In genomic region chr5:27876071-27876470, GRCh38 we compare ENCODE assay signal across 17 cellular contexts.
A peak's percentile ranks its signal among the peaks of the same experiment; 100 is the strongest.
DNase-seq lines count a peak whose midpoint lies in the region; ATAC-seq and TF ChIP-seq lines count a peak whose summit lies in the region.
"Had no signal": no experiment of that assay in that cellular context is flagged by ENCODE, and none has a peak within 500 bp of the region (broad histone marks: within the 10 kb centered on the region; RNA-seq: fewer than 3 reads in every experiment).

No MANE protein-coding gene starts in this region.

- H3K79me2 ChIP-seq in DND-41 (ENCODE audit: insufficient read depth, low read length), result no peaks in the 10 kb centered on the region

- in situ Hi-C loops in astrocyte of the spinal cord (cut with HindIII; ENCODE audit: low sequenced_read_pairs), result no loop called here

- no peaks in the 10 kb centered on the region for H3K27me3 ChIP-seq in DND-41 (ENCODE audit: insufficient read depth, low read length, poor library complexity)

- ATAC-seq in DND-41 (ENCODE audit: insufficient read depth, low read depth), result peak; percentile 70
- no peak for ATAC-seq in left lobe of liver

- H3K27ac ChIP-seq in DND-41 (ENCODE audit: low read length), result no peak overlapping the region

- H3K36me3 ChIP-seq in DND-41 (ENCODE audit: insufficient read depth, low read length), result no peaks in the 10 kb centered on the region

- no peaks in the 10 kb centered on the region for H3K9me3 ChIP-seq in DND-41 (ENCODE audit: insufficient read depth, low read length, severe bottlenecking)
- H3K9me3 ChIP-seq: Caco-2 had no signal

- H4K20me1 ChIP-seq in DND-41 (ENCODE audit: insufficient read depth, low read length), result no peaks in the 10 kb centered on the region

- no peak overlapping the region for H3K4me2 ChIP-seq in DND-41 (ENCODE audit: insufficient read depth, low read length)

- H3K9ac ChIP-seq in DND-41 (ENCODE audit: low read depth, low read length), result no peak overlapping the region

- DNase-seq in DND-41 (no peak), LHCN-M2 (ENCODE audit: low read depth) (peak; percentile 52), astrocyte of the spinal cord (ENCODE audit: low read depth, low spot score) (peak; percentile 37), glomerular visceral epithelial cell (ENCODE audit: extremely low spot score) (peak; percentile 13), NCI-H524 treated with DMSO at 0.1 percent for 48 hours (lab: John Stamatoyannopoulos, UW) (no peak), left lobe of liver (ENCODE audit: low spot score) (no peak), T-helper 9 cell (no peak)
- DNase-seq: Caco-2; CD4-positive, alpha-beta T cell; GOT3; MM.1S; NCI-H1092; NCI-H1436 treated with DMSO at 0.1 percent for 48 hours; NCI-H2029 treated with DMSO at 0.1 percent for 48 hours; NCI-H2171; NCI-H446; Right ventricle myocardium superior had no signal

- H2AFZ ChIP-seq in DND-41 (ENCODE audit: low read depth, low read length), result no peak overlapping the region

- no peak for TF ChIP-seq CTCF in DND-41 (IDR thresholded peaks at IDR 0.05; ENCODE audit: borderline replicate concordance, extremely low read depth, low read length, poor library complexity, severe bottlenecking)
- TF ChIP-seq CTCF in astrocyte of the spinal cord (IDR thresholded peaks at IDR 0.05; ENCODE audit: low read depth, low read length), result no peak

- H3K4me1 ChIP-seq in DND-41 (ENCODE audit: insufficient read depth, low read length), result no peaks in the 10 kb centered on the region
- H3K4me1 ChIP-seq: Caco-2 had no signal

- H3K4me3 ChIP-seq in DND-41 (ENCODE audit: low read depth in 1 of 2, low read length in 2 of 2) (no peak overlapping the region), astrocyte of the spinal cord (ENCODE audit: low read depth, low read length) (no peak overlapping the region)

Comparison
In these comparisons a context has a peak if more than half of its experiments do, and no peak if none do; other contexts are left out.
1. DNase-seq: peak in LHCN-M2 (single experiment), astrocyte of the spinal cord (single experiment) and glomerular visceral epithelial cell (single experiment); none in DND-41 (single experiment), NCI-H524 treated with DMSO at 0.1 percent for 48 hours (single experiment), left lobe of liver (single experiment) and T-helper 9 cell (single experiment).